ENCODE assay signal across 1 cellular context in genomic region chr19:55468054-55468393, GRCh38.
TF ChIP-seq lines count a peak whose summit lies in the region.

No MANE protein-coding gene starts in this region.

TF ChIP-seq in HEK293, 187 proteins besides CTCF, POLR2A, EP300 and RAD21 (continued from another document):
- peak; percentile 71; the same call in 1 of the 2 replicates for TF ChIP-seq ZBTB10 (tag by site-specific recombination; IDR thresholded peaks at IDR 0.05)
